In genomic region chr16:52434224-52434623, GRCh38 we compare ENCODE assay signal across 1 cellular context.
TF ChIP-seq lines count a peak whose summit lies in the region.

No MANE protein-coding gene starts in this region.

TF ChIP-seq in HepG2, 621 proteins besides CTCF, POLR2A, EP300 and RAD21 (continued from another document):
- TF ChIP-seq, protein P1, sequence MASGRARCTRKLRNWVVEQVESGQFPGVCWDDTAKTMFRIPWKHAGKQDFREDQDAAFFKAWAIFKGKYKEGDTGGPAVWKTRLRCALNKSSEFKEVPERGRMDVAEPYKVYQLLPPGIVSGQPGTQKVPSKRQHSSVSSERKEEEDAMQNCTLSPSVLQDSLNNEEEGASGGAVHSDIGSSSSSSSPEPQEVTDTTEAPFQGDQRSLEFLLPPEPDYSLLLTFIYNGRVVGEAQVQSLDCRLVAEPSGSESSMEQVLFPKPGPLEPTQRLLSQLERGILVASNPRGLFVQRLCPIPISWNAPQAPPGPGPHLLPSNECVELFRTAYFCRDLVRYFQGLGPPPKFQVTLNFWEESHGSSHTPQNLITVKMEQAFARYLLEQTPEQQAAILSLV (CRISPR knock-in tag; IDR thresholded peaks at IDR 0.05; ENCODE audit: borderline replicate concordance): no peak
- TF ChIP-seq ZKSCAN5 (CRISPR knock-in tag; IDR thresholded peaks at IDR 0.05) (no peak), ZNF160 (CRISPR knock-in tag; IDR thresholded peaks at IDR 0.05) (no peak), ZNF772 (CRISPR knock-in tag; IDR thresholded peaks at IDR 0.05) (no peak)
